ENCODE assay signal across 8 cellular contexts in the genomic region with DNA sequence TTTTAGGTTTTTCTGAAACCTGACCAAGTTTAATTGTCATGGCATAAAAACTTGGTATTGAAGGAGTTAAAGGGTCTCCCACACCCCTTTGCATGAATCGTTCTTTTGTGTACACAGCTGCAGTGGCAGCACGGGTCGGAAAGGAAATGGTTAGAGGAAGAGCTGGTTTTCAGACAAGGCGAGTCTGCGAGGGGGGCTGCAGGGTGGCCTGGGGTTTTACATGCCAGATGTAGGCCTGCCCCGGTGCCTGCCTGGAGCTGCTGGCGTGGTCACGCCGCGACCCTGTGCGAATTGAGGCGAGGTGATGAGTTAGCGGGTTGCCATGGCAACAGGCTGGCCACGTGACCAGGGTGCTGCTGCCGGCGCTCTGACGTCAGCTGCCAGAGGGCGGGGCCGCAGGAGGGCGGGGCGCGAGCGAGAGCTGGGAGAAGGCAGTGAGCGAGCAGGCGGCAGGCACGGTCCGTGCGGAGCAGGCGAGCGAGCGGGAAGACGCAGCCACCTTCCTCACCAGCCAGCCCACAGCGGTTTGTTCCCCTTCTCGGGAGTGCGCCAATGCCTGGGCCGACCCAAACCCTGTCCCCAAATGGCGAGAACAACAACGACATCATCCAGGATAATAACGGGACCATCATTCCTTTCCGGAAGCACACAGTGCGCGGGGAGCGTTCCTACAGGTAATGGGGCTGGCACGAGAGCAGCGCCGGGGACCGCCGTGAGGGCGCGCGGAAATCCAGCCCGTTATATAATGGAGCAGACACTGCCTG. TPM values are rescaled to one million over a fixed set of nuclear protein-coding genes. Genes with fewer than 3 reads are reported as not detected.
DNase-seq lines count a peak whose midpoint lies in the region; ATAC-seq and TF ChIP-seq lines count a peak whose summit lies in the region.

A gene (plus strand): TSS at position 426 of the 764 bp plus-strand sequence. CDS start 127 bp downstream, at position 553.

- CTCF ChIA-PET in activated naive CD4-positive, alpha-beta T cell treated with anti-CD3 and anti-CD28 coated beads, Interleukin-2, amount 10 ng/mL, durations not matched to agents 7 days and 5 days (lab: Charles Lee) = interaction anchor here (0.7 to 4.2 kb wide), 5 partner anchors 10 to 543 kb away, joined by 3 to 53 read pairs (median 3); no protein-coding TSS in a partner anchor

- no peaks in the 10 kb centered on the region for H3K9me3 Mint-ChIP-seq in activated naive CD4-positive, alpha-beta T cell treated with anti-CD3 and anti-CD28 coated beads, Interleukin-2, amount 10 ng/mL, durations not matched to agents 7 days and 5 days

- peak within 1 kb of the TSS; percentile 60 to 89 (median 86) for H3K27ac ChIP-seq in gastroesophageal sphincter

- DNase-seq in GM03348 (ENCODE audit: low spot score) = peak; percentile 99
- peak; percentile 92 for DNase-seq in HFF-Myc (ENCODE audit: extremely low read depth, low read depth)
- peak; percentile 99 for DNase-seq in NAMALWA (ENCODE audit: low spot score)
- peak; percentile 99 for DNase-seq in SK-N-DZ (ENCODE audit: low spot score)
- peak; percentile 99 for DNase-seq in activated naive CD4-positive, alpha-beta T cell treated with anti-CD3 and anti-CD28 coated beads, Interleukin-2, amount 10 ng/mL, durations not matched to agents 7 days and 5 days
- DNase-seq in non-pigmented ciliary epithelial cell (ENCODE audit: low read depth) = peak; percentile 79
- peak; percentile 99 for DNase-seq in superior temporal gyrus (ENCODE audit: extremely low spot score)

- H3K4me1 ChIP-seq in gastroesophageal sphincter = peaks cover 3 to 49% (median 8%) of the 10 kb centered on the region in 3 donors

- peak within 1 kb of the TSS; percentile 92 for H3K27ac Mint-ChIP-seq in activated naive CD4-positive, alpha-beta T cell treated with anti-CD3 and anti-CD28 coated beads, Interleukin-2, amount 10 ng/mL, durations not matched to agents 7 days and 5 days

- 2% methylated on average over 22 of the region's 52 CpGs; no CpG with 5 or more reads in 1 of the 2 donors for WGBS in gastroesophageal sphincter (ENCODE audit: low coverage in 1 of 2), 2 donors

- peak; percentile 92 for TF ChIP-seq POLR2A in gastroesophageal sphincter (IDR thresholded peaks at IDR 0.05)

- TF ChIP-seq CTCF in HFF-Myc (IDR thresholded peaks at IDR 0.05; ENCODE audit: low read depth, low read length, missing control alignments) = no peak
- peak in 1 of 4 experiments; percentile 3 for TF ChIP-seq CTCF in gastroesophageal sphincter (IDR thresholded peaks at IDR 0.05)

- ATAC-seq in gastroesophageal sphincter = peak; percentile 96

- peaks cover 5% of the 10 kb centered on the region for H3K27me3 Mint-ChIP-seq in activated naive CD4-positive, alpha-beta T cell treated with anti-CD3 and anti-CD28 coated beads, Interleukin-2, amount 10 ng/mL, durations not matched to agents 7 days and 5 days

- peak within 1 kb of the TSS; percentile 93 for H3K4me3 ChIP-seq in HFF-Myc (replicated peaks; ENCODE audit: low read depth, low read length)
- peak within 1 kb of the TSS; percentile 71 to 78 for H3K4me3 ChIP-seq in gastroesophageal sphincter

- TF ChIP-seq EP300 in gastroesophageal sphincter (IDR thresholded peaks at IDR 0.05) = no peak

- H3K4me1 Mint-ChIP-seq in activated naive CD4-positive, alpha-beta T cell treated with anti-CD3 and anti-CD28 coated beads, Interleukin-2, amount 10 ng/mL, durations not matched to agents 7 days and 5 days = peaks cover 50% of the 10 kb centered on the region

- no peaks in the 10 kb centered on the region for H3K36me3 ChIP-seq in gastroesophageal sphincter

- peak within 1 kb of the TSS; percentile 93 for H3K4me3 Mint-ChIP-seq in activated naive CD4-positive, alpha-beta T cell treated with anti-CD3 and anti-CD28 coated beads, Interleukin-2, amount 10 ng/mL, durations not matched to agents 7 days and 5 days

- no peaks in the 10 kb centered on the region for H3K27me3 ChIP-seq in gastroesophageal sphincter

- no peaks in the 10 kb centered on the region for H3K9me3 ChIP-seq in gastroesophageal sphincter

- peaks cover 11% of the 10 kb centered on the region for H3K36me3 Mint-ChIP-seq in activated naive CD4-positive, alpha-beta T cell treated with anti-CD3 and anti-CD28 coated beads, Interleukin-2, amount 10 ng/mL, durations not matched to agents 7 days and 5 days

RNA-seq across cellular contexts. Expression of the gene that starts here (rescaled TPM):
- 20.1 and 20.2 TPM in 2 replicates for polyA plus RNA-seq in SK-N-DZ (2014; cell fraction: cytosol; rRNA removed)
- 12.3 and 16.4 TPM in 2 replicates for polyA plus RNA-seq in SK-N-DZ (2014; cell fraction: nucleus; rRNA removed)
- total RNA-seq in gastroesophageal sphincter = 10 to 100 TPM; 22.9 to 39.2 (median 35.8) TPM

Comparison
In these comparisons a context has a peak if more than half of its experiments do, and no peak if none do; other contexts are left out.
1. Peak in every context shown above with its lines: DNase-seq, ATAC-seq, H3K4me3 ChIP-seq and H3K27ac ChIP-seq.